Comparison of ENCODE assay signal across 10 cellular contexts in genomic region chr1:203323587-203323986, GRCh38. TPM values are rescaled to one million over a fixed set of nuclear protein-coding genes. Genes with fewer than 3 reads are reported as not detected.
DNase-seq lines count a peak whose midpoint lies in the region; ATAC-seq and TF ChIP-seq lines count a peak whose summit lies in the region.
"Had no signal": no experiment of that assay in that cellular context is flagged by ENCODE, and none has a peak within 500 bp of the region (broad histone marks: within the 10 kb centered on the region; RNA-seq: fewer than 3 reads in every experiment).

No MANE protein-coding gene starts in this region.

- CTCF ChIA-PET in activated CD8-positive, alpha-beta memory T cell treated with anti-CD3 and anti-CD28 coated beads, Interleukin-2, amount 10 ng/mL, durations not matched to agents 7 days and 5 days (lab: Charles Lee): interaction anchor here (0.9 to 9.7 kb wide), 7 partner anchors 14 to 164 kb away, joined by 7 to 227 read pairs (median 81); partner anchors contain the start of gene BTG2
- CTCF ChIA-PET in activated CD8-positive, alpha-beta T cell treated with anti-CD3 and anti-CD28 coated beads for 36 hours (lab: Charles Lee): interaction anchor here (1.0 to 13.0 kb wide), 9 partner anchors 15 to 54 kb away, joined by 3 to 273 read pairs (median 13); partner anchors contain the start of gene BTG2

- no peak for TF ChIP-seq CTCF in activated CD8-positive, alpha-beta T cell treated with anti-CD3 and anti-CD28 coated beads for 36 hours (IDR thresholded peaks at IDR 0.05)
- no peak for TF ChIP-seq CTCF in left lung (IDR thresholded peaks at IDR 0.05)

- no peaks in the 10 kb centered on the region for H3K27me3 Mint-ChIP-seq in activated CD8-positive, alpha-beta memory T cell treated with anti-CD3 and anti-CD28 coated beads, Interleukin-2, amount 10 ng/mL, durations not matched to agents 7 days and 5 days
- no peaks in the 10 kb centered on the region for H3K27me3 Mint-ChIP-seq in activated CD8-positive, alpha-beta T cell treated with anti-CD3 and anti-CD28 coated beads for 36 hours

- H3K36me3 Mint-ChIP-seq in activated CD8-positive, alpha-beta memory T cell treated with anti-CD3 and anti-CD28 coated beads, Interleukin-2, amount 10 ng/mL, durations not matched to agents 7 days and 5 days: no peaks in the 10 kb centered on the region
- no peaks in the 10 kb centered on the region for H3K36me3 Mint-ChIP-seq in activated CD8-positive, alpha-beta T cell treated with anti-CD3 and anti-CD28 coated beads for 36 hours (ENCODE audit: low read depth)

- H3K4me1 Mint-ChIP-seq in activated CD8-positive, alpha-beta memory T cell treated with anti-CD3 and anti-CD28 coated beads, Interleukin-2, amount 10 ng/mL, durations not matched to agents 7 days and 5 days: peaks cover 82% of the 10 kb centered on the region
- H3K4me1 Mint-ChIP-seq in activated CD8-positive, alpha-beta T cell treated with anti-CD3 and anti-CD28 coated beads for 36 hours (ENCODE audit: low read depth): peaks cover 94% of the 10 kb centered on the region

- H3K9ac ChIP-seq in subcutaneous abdominal adipose tissue (ENCODE audit: low read length in 5 of 5): peak overlapping the region in 3 of 5 donors; percentile 42 to 67 (median 46)

- H3K9me3 ChIP-seq in left lung (no peaks in the 10 kb centered on the region), subcutaneous abdominal adipose tissue (ENCODE audit: control insufficient read depth in 5 of 5, low read length in 5 of 5) (no peaks in the 10 kb centered on the region)

- intact Hi-C loops in activated CD8-positive, alpha-beta T cell treated with anti-CD3 and anti-CD28 coated beads for 36 hours (cut with micrococcal nuclease): no loop called here
- intact Hi-C loops in left lung (cut with DNase I): no loop called here

- no peak for DNase-seq in activated CD8-positive, alpha-beta memory T cell treated with anti-CD3 and anti-CD28 coated beads, Interleukin-2, amount 10 ng/mL, durations not matched to agents 7 days and 5 days
- DNase-seq in activated CD8-positive, alpha-beta memory T cell treated with anti-CD3 and anti-CD28 coated beads for 24 hours: no peak
- no peak for DNase-seq in activated CD8-positive, alpha-beta T cell treated with anti-CD3 and anti-CD28 coated beads for 36 hours
- DNase-seq in left lung: no peak
- no peak for DNase-seq in central memory CD4-positive, alpha-beta T cell
- DNase-seq in hypothalamus (lab: John Stamatoyannopoulos, UW): no peak
- DNase-seq: GDM1 had no signal

- no peak overlapping the region for H3K4me3 Mint-ChIP-seq in activated CD8-positive, alpha-beta memory T cell treated with anti-CD3 and anti-CD28 coated beads, Interleukin-2, amount 10 ng/mL, durations not matched to agents 7 days and 5 days
- H3K4me3 Mint-ChIP-seq in activated CD8-positive, alpha-beta T cell treated with anti-CD3 and anti-CD28 coated beads for 36 hours: peak overlapping the region; percentile 56

- H3K27ac ChIP-seq in left lung (peak overlapping the region; percentile 97), subcutaneous abdominal adipose tissue (ENCODE audit: low read depth, low read length) (peak overlapping the region; percentile 95)

- no peak for ATAC-seq in activated CD8-positive, alpha-beta memory T cell treated with anti-CD3 and anti-CD28 coated beads, Interleukin-2, amount 10 ng/mL, durations not matched to agents 7 days and 5 days
- ATAC-seq in activated CD8-positive, alpha-beta T cell treated with anti-CD3 and anti-CD28 coated beads for 36 hours: no peak
- ATAC-seq in left lung (peak; percentile 9), HG02970 (IDR thresholded peaks at IDR 0.05; ENCODE audit: low FRiP score, unreplicated experiment) (no peak)

- peak overlapping the region; percentile 26 for H3K27ac Mint-ChIP-seq in activated CD8-positive, alpha-beta memory T cell treated with anti-CD3 and anti-CD28 coated beads, Interleukin-2, amount 10 ng/mL, durations not matched to agents 7 days and 5 days
- peak overlapping the region; percentile 80 for H3K27ac Mint-ChIP-seq in activated CD8-positive, alpha-beta T cell treated with anti-CD3 and anti-CD28 coated beads for 36 hours

- H3K36me3 ChIP-seq in left lung (no peaks in the 10 kb centered on the region), subcutaneous abdominal adipose tissue (ENCODE audit: control insufficient read depth in 5 of 5, insufficient read depth in 5 of 5, low read length in 5 of 5) (no peaks in the 10 kb centered on the region)

- H3K4me3 ChIP-seq in left lung (no peak overlapping the region), subcutaneous abdominal adipose tissue (ENCODE audit: low read depth in 1 of 5, low read length in 5 of 5) (no peak overlapping the region)

- H3K27me3 ChIP-seq in left lung (no peaks in the 10 kb centered on the region), subcutaneous abdominal adipose tissue (ENCODE audit: control insufficient read depth in 5 of 5, insufficient read depth in 4 of 5, low read length in 5 of 5) (no peaks in the 10 kb centered on the region)

- H3K4me1 ChIP-seq in left lung (peaks cover 61 to 81% of the 10 kb centered on the region in 2 donors), subcutaneous abdominal adipose tissue (ENCODE audit: control insufficient read depth in 5 of 5, insufficient read depth in 5 of 5, low read length in 5 of 5) (peaks cover 26 to 82% (median 77%) of the 10 kb centered on the region in 5 donors)

- POLR2A ChIA-PET in activated CD8-positive, alpha-beta T cell treated with anti-CD3 and anti-CD28 coated beads for 36 hours (lab: Charles Lee): interaction anchor here (1.0 to 9.5 kb wide), 7 partner anchors 10 to 53 kb away, joined by 3 to 224 read pairs (median 5); partner anchors contain the start of gene BTG2

- H3K9me3 Mint-ChIP-seq in activated CD8-positive, alpha-beta memory T cell treated with anti-CD3 and anti-CD28 coated beads, Interleukin-2, amount 10 ng/mL, durations not matched to agents 7 days and 5 days (ENCODE audit: low read depth): no peaks in the 10 kb centered on the region
- H3K9me3 Mint-ChIP-seq in activated CD8-positive, alpha-beta T cell treated with anti-CD3 and anti-CD28 coated beads for 36 hours: no peaks in the 10 kb centered on the region

RNA-seq across cellular contexts. Expression of gene BTG2, which starts 18.3 kb away (rescaled TPM):
- total RNA-seq in activated CD8-positive, alpha-beta memory T cell treated with anti-CD3 and anti-CD28 coated beads, Interleukin-2, amount 10 ng/mL, durations not matched to agents 7 days and 5 days: 100 to 1,000 TPM in 1 of 2 experiments, 10 to 100 TPM in 1; 72.2 to 142 TPM
- 100 to 1,000 TPM; 115 TPM for total RNA-seq in activated CD8-positive, alpha-beta T cell treated with anti-CD3 and anti-CD28 coated beads for 36 hours
- 10 to 100 TPM; 56.2 to 84.8 TPM for total RNA-seq in left lung

RNA-seq across cellular contexts. Expression of gene FMOD, which starts 27.3 kb away (rescaled TPM):
- under 1 TPM in 1 of 2 experiments, not detected in 1; 0.19 TPM for total RNA-seq in activated CD8-positive, alpha-beta memory T cell treated with anti-CD3 and anti-CD28 coated beads, Interleukin-2, amount 10 ng/mL, durations not matched to agents 7 days and 5 days
- total RNA-seq in activated CD8-positive, alpha-beta T cell treated with anti-CD3 and anti-CD28 coated beads for 36 hours: 1 to 10 TPM; 1.4 to 2.4 TPM
- total RNA-seq in left lung: 10 to 100 TPM; 36.6 to 59.8 TPM
- total RNA-seq: mononuclear cell had no signal

Comparison
In these comparisons a context has a peak if more than half of its experiments do, and no peak if none do; other contexts are left out.
1. RNA of gene FMOD, which starts 27.3 kb away (total RNA-seq): 36.6 to 59.8 TPM in left lung; 1.4 to 2.4 TPM in activated CD8-positive, alpha-beta T cell treated with anti-CD3 and anti-CD28 coated beads for 36 hours and 0.19 TPM in activated CD8-positive, alpha-beta memory T cell treated with anti-CD3 and anti-CD28 coated beads, Interleukin-2, amount 10 ng/mL, durations not matched to agents 7 days and 5 days; every median in the first group is over 10 times any median in the second.